1 cellular context compared by ENCODE assay signal in genomic region chr5:125034331-125034730, GRCh38.
TF ChIP-seq lines count a peak whose summit lies in the region.

No MANE protein-coding gene starts in this region.

TF ChIP-seq in H1, 55 proteins besides CTCF, POLR2A, EP300 and RAD21 (continued from another document):
- TF ChIP-seq BACH1 (IDR thresholded peaks at IDR 0.05; ENCODE audit: low read length) (no peak), BCL11A (IDR thresholded peaks at IDR 0.05; ENCODE audit: low read depth in 2 of 2, low read length in 2 of 2) (no peak), CHD2 (IDR thresholded peaks at IDR 0.05; ENCODE audit: low read length) (no peak), BRCA1 (IDR thresholded peaks at IDR 0.05; ENCODE audit: low read depth, low read length) (no peak), SP1 (IDR thresholded peaks at IDR 0.05; ENCODE audit: low read depth, low read length) (no peak)
